In genomic region chr2:58574873-58575272, GRCh38 we compare ENCODE assay signal across 16 cellular contexts.
A peak's percentile ranks its signal among the peaks of the same experiment; 100 is the strongest.
DNase-seq lines count a peak whose midpoint lies in the region; ATAC-seq, FAIRE-seq and TF ChIP-seq lines count a peak whose summit lies in the region.
"Had no signal": no experiment of that assay in that cellular context is flagged by ENCODE, and none has a peak within 500 bp of the region (broad histone marks: within the 10 kb centered on the region; RNA-seq: fewer than 3 reads in every experiment).

No MANE protein-coding gene starts in this region.

- H3K27me3 ChIP-seq in RWPE2 (ENCODE audit: insufficient read depth, poor library complexity, severe bottlenecking) = no peaks in the 10 kb centered on the region
- H3K27me3 ChIP-seq in right cardiac atrium (ENCODE audit: control insufficient read depth, insufficient read depth) = no peaks in the 10 kb centered on the region

- H3K27ac ChIP-seq in A549 (no peak overlapping the region), RWPE2 (ENCODE audit: poor library complexity, severe bottlenecking) (peak overlapping the region; percentile 12), epithelial cell of prostate (peak overlapping the region; percentile 49), right cardiac atrium (ENCODE audit: low read length) (no peak overlapping the region)

- no peak overlapping the region for H3K4me3 Mint-ChIP-seq in activated CD8-positive, alpha-beta T cell treated with anti-CD3 and anti-CD28 coated beads for 36 hours
- H3K4me3 Mint-ChIP-seq: B cell; CD4-positive, alpha-beta T cell had no signal

- FAIRE-seq in A549 (lab: Jason Lieb, UNC) = peak; percentile 74
- FAIRE-seq: GM12878, GM18507, H54 had no signal

- intact Hi-C loops in right cardiac atrium (cut with DNase I) = no loop called here
- intact Hi-C loops in activated CD8-positive, alpha-beta T cell treated with anti-CD3 and anti-CD28 coated beads for 36 hours (cut with micrococcal nuclease) = no loop called here

- H3K4me3 ChIP-seq in A549 (no peak overlapping the region), RWPE2 (ENCODE audit: severe bottlenecking) (no peak overlapping the region), right cardiac atrium (ENCODE audit: low read length) (no peak overlapping the region)
- H3K4me3 ChIP-seq: GM12878 had no signal

- H3K9me3 ChIP-seq in A549 (no peaks in the 10 kb centered on the region), RWPE2 (ENCODE audit: severe bottlenecking) (no peaks in the 10 kb centered on the region), right cardiac atrium (ENCODE audit: control insufficient read depth, low read length) (no peaks in the 10 kb centered on the region)

- CTCF ChIA-PET in A549 (lab: Yijun Ruan, JAX) = interaction anchor here (1.6 to 2.9 kb wide), 2 partner anchors 10 to 106 kb away, joined by 9 read pairs; no protein-coding TSS in a partner anchor
- CTCF ChIA-PET in activated CD8-positive, alpha-beta T cell treated with anti-CD3 and anti-CD28 coated beads for 36 hours (lab: Charles Lee) = interaction anchor here (1.3 kb wide), 1 partner anchor 21 kb away, joined by 3 read pairs; no protein-coding TSS in a partner anchor

- no peak for TF ChIP-seq RAD21 in A549 (conservative IDR thresholded peaks at IDR 0.05 in 1 of 2, IDR thresholded peaks at IDR 0.05 in 1 of 2)

- 39% methylated on average over 4 of the region's 4 CpGs for WGBS in A549 (ENCODE audit: missing lambda C conversion rate)
- WGBS in right cardiac atrium = 77% methylated on average over 4 of the region's 4 CpGs

- no peaks in the 10 kb centered on the region for H3K4me1 ChIP-seq in A549
- peaks cover 10% of the 10 kb centered on the region for H3K4me1 ChIP-seq in RWPE2 (ENCODE audit: insufficient read depth, poor library complexity, severe bottlenecking)
- no peaks in the 10 kb centered on the region for H3K4me1 ChIP-seq in right cardiac atrium (ENCODE audit: control insufficient read depth, insufficient read depth, low read length)

- TF ChIP-seq POLR2A in A549 (IDR thresholded peaks at IDR 0.05; ENCODE audit: low read length) = no peak

- H3K4me1 Mint-ChIP-seq in activated CD8-positive, alpha-beta T cell treated with anti-CD3 and anti-CD28 coated beads for 36 hours (ENCODE audit: low read depth) = peaks cover 4% of the 10 kb centered on the region

- H3K9me3 Mint-ChIP-seq in activated CD8-positive, alpha-beta T cell treated with anti-CD3 and anti-CD28 coated beads for 36 hours = no peaks in the 10 kb centered on the region
- H3K9me3 Mint-ChIP-seq: CD4-positive, alpha-beta T cell had no signal

- no peak overlapping the region for H3K27ac Mint-ChIP-seq in activated CD8-positive, alpha-beta T cell treated with anti-CD3 and anti-CD28 coated beads for 36 hours
- H3K27ac Mint-ChIP-seq: B cell; CD4-positive, alpha-beta T cell had no signal

- ATAC-seq in A549 (no peak), RWPE2 (ENCODE audit: low read depth) (peak; percentile 55), right cardiac atrium (no peak)
- no peak for ATAC-seq in activated CD8-positive, alpha-beta T cell treated with anti-CD3 and anti-CD28 coated beads for 36 hours
- ATAC-seq: GM12878 had no signal

- TF ChIP-seq CTCF in A549 (IDR thresholded peaks at IDR 0.05) (no peak), RWPE2 (IDR thresholded peaks at IDR 0.05; ENCODE audit: poor library complexity, severe bottlenecking) (no peak)
- TF ChIP-seq CTCF in activated CD8-positive, alpha-beta T cell treated with anti-CD3 and anti-CD28 coated beads for 36 hours (IDR thresholded peaks at IDR 0.05) = no peak

- DNase-seq in A549 (ENCODE audit: low read depth in 1 of 2, low spot score in 1 of 2) (no peak), ELR (ENCODE audit: low read depth) (peak; percentile 70), RWPE2 (ENCODE audit: low spot score) (no peak), epithelial cell of prostate (ENCODE audit: low read depth, low spot score) (peak; percentile 14), SHP77 (lab: John Stamatoyannopoulos, UW) (no peak), right cardiac atrium (no peak)
- no peak for DNase-seq in activated CD8-positive, alpha-beta T cell treated with anti-CD3 and anti-CD28 coated beads for 36 hours
- DNase-seq: 8988T; C1 segment of cervical spinal cord; CD4-positive, alpha-beta T cell; DMS153; DMS79 treated with DMSO at 0.1 percent for 48 hours had no signal

- POLR2A ChIA-PET in A549 (lab: Yijun Ruan, JAX) = no interaction called here
- POLR2A ChIA-PET in activated CD8-positive, alpha-beta T cell treated with anti-CD3 and anti-CD28 coated beads for 36 hours (lab: Charles Lee) = no interaction called here

- no peak for TF ChIP-seq EP300 in A549 (IDR thresholded peaks at IDR 0.05)

- no peaks in the 10 kb centered on the region for H3K36me3 ChIP-seq in RWPE2 (ENCODE audit: low read depth)

- no peaks in the 10 kb centered on the region for H3K36me3 Mint-ChIP-seq in activated CD8-positive, alpha-beta T cell treated with anti-CD3 and anti-CD28 coated beads for 36 hours (ENCODE audit: low read depth)

- H3K4me2 ChIP-seq in A549 = no peak overlapping the region

- no peaks in the 10 kb centered on the region for H3K27me3 Mint-ChIP-seq in activated CD8-positive, alpha-beta T cell treated with anti-CD3 and anti-CD28 coated beads for 36 hours

TF ChIP-seq in A549, 52 proteins besides CTCF, POLR2A, EP300 and RAD21:
- TF ChIP-seq E2F6 (IDR thresholded peaks at IDR 0.05; ENCODE audit: borderline replicate concordance, low read depth) (no peak), CHD4 (IDR thresholded peaks at IDR 0.05; ENCODE audit: borderline replicate concordance) (no peak), KDM5A (IDR thresholded peaks at IDR 0.05) (no peak), RNF2 (IDR thresholded peaks at IDR 0.05; ENCODE audit: borderline replicate concordance, low read depth) (no peak), PBX3 (IDR thresholded peaks at IDR 0.05) (no peak), TP53 (CRISPR knock-in tag; IDR thresholded peaks at IDR 0.05) (no peak), RFX5 (IDR thresholded peaks at IDR 0.05) (no peak), EHMT2 (IDR thresholded peaks at IDR 0.05; ENCODE audit: low read depth) (no peak), MAFK (IDR thresholded peaks at IDR 0.05; ENCODE audit: partially characterized antibody) (no peak), MAX (IDR thresholded peaks at IDR 0.05) (no peak), NR3C1 (IDR thresholded peaks at IDR 0.05) (no peak)

Comparison
In these comparisons a context has a peak if more than half of its experiments do, and no peak if none do; other contexts are left out.
1. DNase-seq: peak in ELR (single experiment) and epithelial cell of prostate (single experiment); none in A549 (0 of 2), RWPE2 (single experiment), SHP77 (0 of 2), right cardiac atrium (0 of 3) and activated CD8-positive, alpha-beta T cell treated with anti-CD3 and anti-CD28 coated beads for 36 hours (single experiment).
2. H3K27ac ChIP-seq: peak in RWPE2 (single experiment) and epithelial cell of prostate (single experiment); none in A549 (0 of 2) and right cardiac atrium (single experiment).